ENCODE assay signal across 13 cellular contexts in genomic region chr2:196278491-196278911, GRCh38.
DNase-seq lines count a peak whose midpoint lies in the region; ATAC-seq, FAIRE-seq and TF ChIP-seq lines count a peak whose summit lies in the region.
"Had no signal": no experiment of that assay in that cellular context is flagged by ENCODE, and none has a peak within 500 bp of the region (broad histone marks: within the 10 kb centered on the region; RNA-seq: fewer than 3 reads in every experiment).

No MANE protein-coding gene starts in this region.

- H3K9me3 ChIP-seq in kidney (ENCODE audit: control insufficient read depth in 1 of 2, low read length in 2 of 2), result no peaks in the 10 kb centered on the region
- H3K9me3 ChIP-seq: right lobe of liver, tibial nerve had no signal

- intact Hi-C loops in kidney (cut with DNase I), result no loop called here

- no peaks in the 10 kb centered on the region for H3K9me3 Mint-ChIP-seq in activated T-helper 17 cell treated with anti-CD3 and anti-CD28 coated beads, Interleukin-2, amount 50 U/mL, for 72 hours
- H3K9me3 Mint-ChIP-seq in GM23338, result peaks cover 9% of the 10 kb centered on the region; the same call in 2 of the 3 replicates

- H3K79me2 ChIP-seq in GM23338 (replicated peaks; ENCODE audit: insufficient read depth), result no peaks in the 10 kb centered on the region

- DNase-seq in activated effector memory CD4-positive, alpha-beta T cell treated with anti-CD3 and anti-CD28 coated beads, Interleukin-2, amount 50 U/mL, for 16 hours, result peak; percentile 89
- no peak for DNase-seq in activated effector memory CD4-positive, alpha-beta T cell treated with Interleukin-2 at 50 U/mL for 16 hours
- peak; percentile 84 to 89 for DNase-seq in foreskin keratinocyte
- DNase-seq in stromal cell of bone marrow (ENCODE audit: low read depth), result peak; percentile 90
- DNase-seq in NCI-H1105 (lab: John Stamatoyannopoulos, UW), result no peak
- DNase-seq in kidney, result no peak
- no peak for DNase-seq in GM23338 (ENCODE audit: low spot score)
- DNase-seq: ACHN, NCI-H1092 treated with DMSO at 0.1 percent for 48 hours, right lobe of liver had no signal

- TF ChIP-seq CTCF in foreskin keratinocyte (conservative IDR thresholded peaks at IDR 0.05) (no peak), kidney (IDR thresholded peaks at IDR 0.05; ENCODE audit: borderline replicate concordance, extremely low read depth, insufficient read depth) (no peak), GM23338 (conservative IDR thresholded peaks at IDR 0.05; ENCODE audit: low read depth in 2 of 2) (no peak)

- 0 out of 2 replicates have a peak, but pooled peaks cover 3% of the 10 kb centered on the region for H3K9me2 ChIP-seq in GM23338 (ENCODE audit: insufficient read depth)

- FAIRE-seq in kidney (lab: Jason Lieb, UNC), result no peak
- FAIRE-seq: endometrium had no signal

- H3K4me3 ChIP-seq in kidney (ENCODE audit: low read length in 2 of 2), result no peak overlapping the region
- H3K4me3 ChIP-seq in GM23338, result no peak overlapping the region
- H3K4me3 ChIP-seq: right lobe of liver, tibial nerve had no signal

- no peaks in the 10 kb centered on the region for H3K36me3 Mint-ChIP-seq in activated T-helper 17 cell treated with anti-CD3 and anti-CD28 coated beads, Interleukin-2, amount 50 U/mL, for 72 hours (ENCODE audit: low read depth)
- peaks cover 13% of the 10 kb centered on the region; the same call in 2 of the 3 replicates for H3K36me3 Mint-ChIP-seq in GM23338 (ENCODE audit: low read depth)

- peak; percentile 86 for ATAC-seq in activated T-helper 17 cell treated with anti-CD3 and anti-CD28 coated beads, Interleukin-2, amount 50 U/mL, for 72 hours (replicated peaks)
- ATAC-seq in foreskin keratinocyte (peak; percentile 88), GM23338 (no peak)
- ATAC-seq: right lobe of liver had no signal

- H3K27ac Mint-ChIP-seq in activated T-helper 17 cell treated with anti-CD3 and anti-CD28 coated beads, Interleukin-2, amount 50 U/mL, for 72 hours, result peak overlapping the region; percentile 89
- no peak overlapping the region for H3K27ac Mint-ChIP-seq in GM23338

- no peaks in the 10 kb centered on the region for H3K27me3 Mint-ChIP-seq in activated T-helper 17 cell treated with anti-CD3 and anti-CD28 coated beads, Interleukin-2, amount 50 U/mL, for 72 hours
- no peaks in the 10 kb centered on the region for H3K27me3 Mint-ChIP-seq in GM23338 (ENCODE audit: insufficient read depth, low read depth, poor library complexity)

- H2AFZ ChIP-seq in GM23338, result no peak overlapping the region

- H3F3A ChIP-seq in GM23338 (replicated peaks; ENCODE audit: low read depth), result no peaks in the 10 kb centered on the region

- H4K20me1 ChIP-seq in GM23338 (replicated peaks; ENCODE audit: insufficient read depth), result no peaks in the 10 kb centered on the region

- H3K4me3 Mint-ChIP-seq in activated T-helper 17 cell treated with anti-CD3 and anti-CD28 coated beads, Interleukin-2, amount 50 U/mL, for 72 hours, result peak overlapping the region; percentile 76
- H3K4me3 Mint-ChIP-seq in GM23338, result no peak overlapping the region

- H3K4me1 ChIP-seq in foreskin keratinocyte (peaks cover 5% of the 10 kb centered on the region), kidney (ENCODE audit: control insufficient read depth in 1 of 2, insufficient read depth in 1 of 2, low read depth in 1 of 2, low read length in 2 of 2) (peaks cover 0 to 2% of the 10 kb centered on the region in 2 donors), GM23338 (ENCODE audit: insufficient read depth) (no peaks in the 10 kb centered on the region)
- H3K4me1 ChIP-seq: right lobe of liver had no signal

- H3K36me3 ChIP-seq in kidney (ENCODE audit: control insufficient read depth in 1 of 2, insufficient read depth in 2 of 2, low read length in 2 of 2) (no peaks in the 10 kb centered on the region), GM23338 (ENCODE audit: insufficient read depth) (no peaks in the 10 kb centered on the region)
- H3K36me3 ChIP-seq: right lobe of liver, tibial nerve had no signal

- H3K27ac ChIP-seq in foreskin keratinocyte (peak overlapping the region; percentile 50), kidney (ENCODE audit: low read depth in 2 of 2, low read length in 2 of 2) (no peak overlapping the region), GM23338 (ENCODE audit: low read depth) (no peak overlapping the region)
- H3K27ac ChIP-seq: right lobe of liver, tibial nerve had no signal

- H3K9ac ChIP-seq in kidney (ENCODE audit: low read length in 2 of 2), result no peak overlapping the region

- H3K27me3 ChIP-seq in foreskin keratinocyte (no peaks in the 10 kb centered on the region), GM23338 (ENCODE audit: insufficient read depth) (no peaks in the 10 kb centered on the region)
- H3K27me3 ChIP-seq: right lobe of liver, tibial nerve had no signal

- H3K4me1 Mint-ChIP-seq in activated T-helper 17 cell treated with anti-CD3 and anti-CD28 coated beads, Interleukin-2, amount 50 U/mL, for 72 hours, result peaks cover 42% of the 10 kb centered on the region
- peaks cover 3% of the 10 kb centered on the region; the same call in 1 of the 3 replicates for H3K4me1 Mint-ChIP-seq in GM23338

- H3K4me2 ChIP-seq in GM23338, result no peak overlapping the region

TF ChIP-seq in GM23338, 12 proteins besides CTCF, POLR2A, EP300 and RAD21 (continues in another document):
- TF ChIP-seq NANOG (IDR thresholded peaks at IDR 0.05; ENCODE audit: borderline replicate concordance) (no peak), POLR2AphosphoS5 (IDR thresholded peaks at IDR 0.05; ENCODE audit: low read depth) (no peak), EZH2 (IDR thresholded peaks at IDR 0.05; ENCODE audit: low read depth, unreplicated experiment) (no peak), ZNF462 (CRISPR knock-in tag; IDR thresholded peaks at IDR 0.05) (no peak), STAT1 (IDR thresholded peaks at IDR 0.05; ENCODE audit: unreplicated experiment) (no peak), ZNF114 (CRISPR knock-in tag; IDR thresholded peaks at IDR 0.05) (no peak), CREB1 (CRISPR knock-in tag; IDR thresholded peaks at IDR 0.05; ENCODE audit: low read depth) (no peak), EZH2phosphoT487 (IDR thresholded peaks at IDR 0.05; ENCODE audit: unreplicated experiment) (no peak), JUNB (IDR thresholded peaks at IDR 0.05; ENCODE audit: unreplicated experiment) (no peak)

Comparison
In these comparisons a context has a peak if more than half of its experiments do, and no peak if none do; other contexts are left out.
1. DNase-seq: peak in activated effector memory CD4-positive, alpha-beta T cell treated with anti-CD3 and anti-CD28 coated beads, Interleukin-2, amount 50 U/mL, for 16 hours (single experiment), foreskin keratinocyte (2 of 2) and stromal cell of bone marrow (single experiment); none in activated effector memory CD4-positive, alpha-beta T cell treated with Interleukin-2 at 50 U/mL for 16 hours (single experiment), NCI-H1105 (single experiment), kidney (single experiment) and GM23338 (single experiment).